23 cellular contexts compared by ENCODE assay signal in the genomic region with DNA sequence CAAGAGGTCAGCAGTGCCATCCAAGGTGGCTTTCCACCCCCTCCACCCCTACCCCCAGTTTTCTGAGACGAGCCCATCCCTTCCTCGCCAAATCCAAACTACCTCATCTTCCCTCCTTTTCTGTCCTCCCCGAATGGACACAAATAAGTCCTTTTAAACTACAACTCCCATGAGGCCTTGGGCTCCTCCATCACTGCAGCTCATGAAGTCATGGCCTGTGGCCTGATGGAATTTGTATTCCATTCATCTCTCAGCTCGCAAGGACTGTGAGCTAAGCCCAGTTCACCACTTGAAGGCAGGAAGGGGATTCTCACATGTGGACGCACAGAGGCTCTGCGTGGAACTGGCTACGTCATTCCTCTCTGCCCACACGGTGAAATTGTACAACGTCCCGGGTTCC. TPM values are rescaled to one million over a fixed set of nuclear protein-coding genes. Genes with fewer than 3 reads are reported as not detected.
DNase-seq lines count a peak whose midpoint lies in the region; ATAC-seq and TF ChIP-seq lines count a peak whose summit lies in the region.
"Had no signal": no experiment of that assay in that cellular context is flagged by ENCODE, and none has a peak within 500 bp of the region (broad histone marks: within the 10 kb centered on the region; RNA-seq: fewer than 3 reads in every experiment).

No MANE protein-coding gene starts in this region.

- no peak overlapping the region for H3K27ac Mint-ChIP-seq in Calu3 (ENCODE audit: unreplicated experiment)
- H3K27ac Mint-ChIP-seq: activated CD4-positive, alpha-beta memory T cell treated with anti-CD3 and anti-CD28 coated beads for 36 hours; activated naive CD8-positive, alpha-beta T cell treated with anti-CD3 and anti-CD28 coated beads, Interleukin-2, amount 10 ng/mL, durations not matched to agents 7 days and 5 days; immature natural killer cell had no signal

- H3K9ac ChIP-seq in HCT116 (ENCODE audit: low read length) (no peak overlapping the region), PC-3 (ENCODE audit: low read length) (no peak overlapping the region)

- H3K4me2 ChIP-seq in HCT116 (ENCODE audit: low read length) (no peak overlapping the region), PC-3 (ENCODE audit: low read length) (no peak overlapping the region)

- no peaks in the 10 kb centered on the region for H3K9me3 Mint-ChIP-seq in Calu3 (ENCODE audit: low read depth, unreplicated experiment)
- H3K9me3 Mint-ChIP-seq: activated CD4-positive, alpha-beta memory T cell treated with anti-CD3 and anti-CD28 coated beads for 36 hours; activated naive CD8-positive, alpha-beta T cell treated with anti-CD3 and anti-CD28 coated beads, Interleukin-2, amount 10 ng/mL, durations not matched to agents 7 days and 5 days; immature natural killer cell had no signal

- no peaks in the 10 kb centered on the region for H3K27me3 Mint-ChIP-seq in Calu3 (ENCODE audit: unreplicated experiment)

- peak; percentile 35 for DNase-seq in DMS 273 (lab: John Stamatoyannopoulos, UW; ENCODE audit: unreplicated experiment)
- DNase-seq in DMS 273 treated with DMSO at 0.1 percent for 48 hours (lab: John Stamatoyannopoulos, UW): no peak
- DNase-seq in HCT116 (ENCODE audit: low read depth, low spot score): no peak
- no peak for DNase-seq in PC-3
- DNase-seq in foreskin keratinocyte: no peak
- no peak for DNase-seq in tibial artery
- DNase-seq in Calu3: no peak
- DNase-seq: activated CD4-positive, alpha-beta memory T cell treated with anti-CD3 and anti-CD28 coated beads for 36 hours; activated effector memory CD4-positive, alpha-beta T cell treated with Interleukin-2 at 50 U/mL for 16 hours; activated naive CD8-positive, alpha-beta T cell treated with anti-CD3 and anti-CD28 coated beads, Interleukin-2, amount 10 ng/mL, durations not matched to agents 7 days and 5 days; heart right ventricle; immature natural killer cell; left ventricle myocardium inferior; NCI-H1105 treated with DMSO at 0.1 percent for 48 hours; NCI-H2081 treated with DMSO at 0.1 percent for 48 hours; NCI-H510A; sigmoid colon; stimulated activated CD4-positive, alpha-beta T cell treated with anti-CD3 and anti-CD28 coated beads, Interleukin-15, amount 100 ng/mL, for 24 hours; stomach had no signal

- TF ChIP-seq CTCF in HCT116 (IDR thresholded peaks at IDR 0.05 in 2 of 3, conservative IDR thresholded peaks at IDR 0.05 in 1 of 3; ENCODE audit: borderline replicate concordance in 1 of 3, insufficient read depth in 1 of 3, low read depth in 2 of 3, low read length in 2 of 3) (no peak), PC-3 (conservative IDR thresholded peaks at IDR 0.05; ENCODE audit: low read depth, low read length) (no peak), foreskin keratinocyte (conservative IDR thresholded peaks at IDR 0.05) (no peak), tibial artery (IDR thresholded peaks at IDR 0.05) (no peak), Calu3 (IDR thresholded peaks at IDR 0.05; ENCODE audit: unreplicated experiment) (no peak)

- POLR2A ChIA-PET in HCT116 (lab: Charles Lee) (interaction anchor here (0.9 kb wide), 1 partner anchor 14 kb away, joined by 3 read pairs; no protein-coding TSS in a partner anchor), PC-3 (lab: Charles Lee; ENCODE audit: unreplicated experiment) (no interaction called here)

- TF ChIP-seq POLR2A in HCT116 (IDR thresholded peaks at IDR 0.05; ENCODE audit: borderline replicate concordance, extremely low read depth, insufficient read depth, insufficient read length): no peak

- H3K36me3 Mint-ChIP-seq in Calu3 (ENCODE audit: insufficient read depth, unreplicated experiment): peaks cover 14% of the 10 kb centered on the region
- H3K36me3 Mint-ChIP-seq: activated CD4-positive, alpha-beta memory T cell treated with anti-CD3 and anti-CD28 coated beads for 36 hours; activated naive CD8-positive, alpha-beta T cell treated with anti-CD3 and anti-CD28 coated beads, Interleukin-2, amount 10 ng/mL, durations not matched to agents 7 days and 5 days; immature natural killer cell had no signal

- H3K4me3 Mint-ChIP-seq in Calu3 (ENCODE audit: low read depth, unreplicated experiment): no peak overlapping the region
- H3K4me3 Mint-ChIP-seq: activated CD4-positive, alpha-beta memory T cell treated with anti-CD3 and anti-CD28 coated beads for 36 hours; activated naive CD8-positive, alpha-beta T cell treated with anti-CD3 and anti-CD28 coated beads, Interleukin-2, amount 10 ng/mL, durations not matched to agents 7 days and 5 days; immature natural killer cell had no signal

- no peaks in the 10 kb centered on the region for H3K79me2 ChIP-seq in HCT116 (ENCODE audit: insufficient read depth, low read length)
- no peaks in the 10 kb centered on the region for H3K79me2 ChIP-seq in PC-3 (ENCODE audit: low read length)

- CTCF ChIA-PET in HCT116 (lab: Charles Lee): no interaction called here
- CTCF ChIA-PET in PC-3 (lab: Charles Lee): no interaction called here
- CTCF ChIA-PET in Calu3 (lab: Charles Lee): no interaction called here

- no peak overlapping the region for H3K27ac ChIP-seq in HCT116 (ENCODE audit: low read depth, low read length)
- H3K27ac ChIP-seq in PC-3 (ENCODE audit: low read length): no peak overlapping the region
- no peak overlapping the region for H3K27ac ChIP-seq in foreskin keratinocyte
- no peak overlapping the region for H3K27ac ChIP-seq in tibial artery
- H3K27ac ChIP-seq: 22Rv1, epithelial cell of prostate, heart right ventricle, left ventricle myocardium inferior, sigmoid colon, stomach had no signal

- intact Hi-C loops in HCT116 (cut with micrococcal nuclease): no loop called here
- intact Hi-C loops in PC-3 (cut with micrococcal nuclease): no loop called here
- intact Hi-C loops in tibial artery (cut with DNase I; ENCODE audit: low total_unique reads): no loop called here
- intact Hi-C loops in Calu3 (cut with micrococcal nuclease; ENCODE audit: unreplicated experiment): no loop called here

- H3K27me3 ChIP-seq in HCT116 (ENCODE audit: insufficient read depth, low read length) (no peaks in the 10 kb centered on the region), PC-3 (ENCODE audit: low read length) (no peaks in the 10 kb centered on the region), foreskin keratinocyte (peaks cover 13% of the 10 kb centered on the region), tibial artery (peaks cover 0 to 42% of the 10 kb centered on the region in 2 donors)
- H3K27me3 ChIP-seq: heart right ventricle had no signal

- H3K9me2 ChIP-seq in HCT116 (ENCODE audit: insufficient read depth) (no peaks in the 10 kb centered on the region), PC-3 (replicated peaks; ENCODE audit: low read length) (no peaks in the 10 kb centered on the region)

- H3K9me3 ChIP-seq in HCT116 (ENCODE audit: control insufficient read depth in 1 of 2, insufficient read depth in 1 of 2, low read depth in 1 of 2, low read length in 2 of 2) (no peaks in the 10 kb centered on the region), PC-3 (ENCODE audit: low read length) (no peaks in the 10 kb centered on the region), tibial artery (no peaks in the 10 kb centered on the region)
- H3K9me3 ChIP-seq: heart right ventricle, left ventricle myocardium inferior, sigmoid colon, stomach had no signal

- H3K4me1 Mint-ChIP-seq in Calu3 (ENCODE audit: low read depth, unreplicated experiment): peaks cover under 1% of the 10 kb centered on the region
- H3K4me1 Mint-ChIP-seq: immature natural killer cell had no signal

- RAD21 ChIA-PET in HCT116 (lab: Charles Lee; ENCODE audit: low non-redundant PET in 1 of 2, low total read pairs in 2 of 2, uncharacterized antibody in 2 of 2, unreplicated experiment in 2 of 2): no interaction called here

- H3F3A ChIP-seq in PC-3 (ENCODE audit: low read length, unreplicated experiment): no peaks in the 10 kb centered on the region

- H4K20me1 ChIP-seq in HCT116 (ENCODE audit: insufficient read depth) (no peaks in the 10 kb centered on the region), PC-3 (ENCODE audit: low read length) (no peaks in the 10 kb centered on the region)

- BruUV-seq in HCT116 (replicated peaks; lab: Mats Ljungman, UMichigan): no TSS peak
- TSS peak; percentile 10 for BruUV-seq in PC-3 (replicated peaks; lab: Mats Ljungman, UMichigan)
- BruUV-seq in Calu3 (replicated peaks; lab: Mats Ljungman, UMichigan): no TSS peak

- peak; percentile 60 for ATAC-seq in HCT116
- ATAC-seq in PC-3: no peak
- ATAC-seq in foreskin keratinocyte: peak; percentile 42
- ATAC-seq in GM18909 (IDR thresholded peaks at IDR 0.05; ENCODE audit: poor library complexity, unreplicated experiment): no peak
- ATAC-seq: heart right ventricle had no signal

- H3K4me1 ChIP-seq in HCT116 (ENCODE audit: control insufficient read depth in 1 of 2, insufficient read depth in 2 of 2, low read length in 2 of 2) (no peaks in the 10 kb centered on the region), PC-3 (ENCODE audit: insufficient read depth, low read length) (no peaks in the 10 kb centered on the region), foreskin keratinocyte (no peaks in the 10 kb centered on the region), tibial artery (no peaks in the 10 kb centered on the region)
- H3K4me1 ChIP-seq: heart right ventricle, left ventricle myocardium inferior, sigmoid colon, stomach had no signal

- H2AFZ ChIP-seq in HCT116 (ENCODE audit: low read depth, low read length, poor library complexity, severe bottlenecking) (no peak overlapping the region), PC-3 (ENCODE audit: low read length) (no peak overlapping the region)

- no peak for TF ChIP-seq RAD21 in HCT116 (IDR thresholded peaks at IDR 0.05; ENCODE audit: low read depth)

- no peak overlapping the region for H3K4me3 ChIP-seq in HCT116 (replicated peaks in 1 of 2; ENCODE audit: low read depth in 1 of 2, low read length in 2 of 2)
- no peak overlapping the region for H3K4me3 ChIP-seq in PC-3 (ENCODE audit: low read length)
- H3K4me3 ChIP-seq in tibial artery: no peak overlapping the region
- H3K4me3 ChIP-seq: heart right ventricle, left ventricle myocardium inferior, sigmoid colon, stomach had no signal

- H3K36me3 ChIP-seq in HCT116 (ENCODE audit: control insufficient read depth in 1 of 2, insufficient read depth in 2 of 2, low read length in 2 of 2): peaks cover 3 to 7% of the 10 kb centered on the region in 2 experiments; a peak in 3 of 4 replicates
- no peaks in the 10 kb centered on the region for H3K36me3 ChIP-seq in PC-3 (ENCODE audit: low read depth, low read length)
- no peaks in the 10 kb centered on the region for H3K36me3 ChIP-seq in tibial artery
- H3K36me3 ChIP-seq: heart right ventricle, left ventricle myocardium inferior, sigmoid colon had no signal

RNA-seq across cellular contexts. Expression of a gene that starts 12.5 kb away (rescaled TPM):
- 15.9 TPM for total RNA-seq in HCT116 (2021; ENCODE audit: unreplicated experiment)
- polyA plus RNA-seq in HCT116 (2012): 25.5 and 27.0 TPM in 2 replicates
- total RNA-seq in PC-3 (2014; rRNA removed): 8.1 and 10.9 TPM in 2 replicates
- 0.11 and 0.17 TPM in 2 replicates for total RNA-seq in foreskin keratinocyte
- polyA plus RNA-seq in foreskin keratinocyte: 0.04 and 0.06 TPM in 2 replicates
- total RNA-seq in Calu3 (2022): 34.6 and 43.2 TPM in 2 replicates
- total RNA-seq: activated CD4-positive, alpha-beta memory T cell treated with anti-CD3 and anti-CD28 coated beads for 36 hours; activated naive CD8-positive, alpha-beta T cell treated with anti-CD3 and anti-CD28 coated beads, Interleukin-2, amount 10 ng/mL, durations not matched to agents 7 days and 5 days; T-helper 2 cell treated with Interferon-gamma antibody and Interleukin-4, amounts not matched to agents 100 ng/mL and 5 ng/mL, for 36 hours had no signal
- polyA plus RNA-seq: immature natural killer cell had no signal

RNA-seq across cellular contexts. Expression of a gene that starts 16.7 kb away (rescaled TPM):
- total RNA-seq in HCT116 (2021; ENCODE audit: unreplicated experiment) (2.3 TPM), PC-3 (2014; rRNA removed) (0.40 and 2.5 TPM in 2 replicates), foreskin keratinocyte (0.32 and 0.34 TPM in 2 replicates), Calu3 (2022) (0.54 and 0.71 TPM in 2 replicates)
- polyA plus RNA-seq in HCT116 (2012): 0.75 and 1.8 TPM in 2 replicates
- 0.13 and 0.24 TPM in 2 replicates for polyA plus RNA-seq in foreskin keratinocyte
- total RNA-seq: left ventricle myocardium inferior; T-helper 2 cell treated with Interferon-gamma antibody and Interleukin-4, amounts not matched to agents 100 ng/mL and 5 ng/mL, for 36 hours had no signal

RNA-seq across cellular contexts. Expression of a gene that starts 30.4 kb away (rescaled TPM):
- total RNA-seq in HCT116 (2021; ENCODE audit: unreplicated experiment): 52.8 TPM
- polyA plus RNA-seq in HCT116 (2012): 34.3 and 47.5 TPM in 2 replicates
- total RNA-seq in PC-3 (2014; rRNA removed): 30.0 and 45.7 TPM in 2 replicates
- total RNA-seq in foreskin keratinocyte: 7.3 and 9.1 TPM in 2 replicates
- polyA plus RNA-seq in foreskin keratinocyte: 10.2 and 11.4 TPM in 2 replicates
- 10.3 and 13.1 TPM in 2 replicates for total RNA-seq in Calu3 (2022)
- total RNA-seq: activated CD4-positive, alpha-beta memory T cell treated with anti-CD3 and anti-CD28 coated beads for 36 hours; sigmoid colon had no signal
- polyA plus RNA-seq: immature natural killer cell had no signal

RNA-seq across cellular contexts. Expression of a gene that starts 31.8 kb away (rescaled TPM):
- total RNA-seq in HCT116 (2021; ENCODE audit: unreplicated experiment) (10.6 TPM), PC-3 (2014; rRNA removed) (11.1 and 11.8 TPM in 2 replicates), foreskin keratinocyte (1.2 and 1.7 TPM in 2 replicates), Calu3 (2022) (14.3 and 14.7 TPM in 2 replicates)
- 6.4 and 7.6 TPM in 2 replicates for polyA plus RNA-seq in HCT116 (2012)
- polyA plus RNA-seq in foreskin keratinocyte: 2.2 and 2.9 TPM in 2 replicates

RNA-seq across cellular contexts. Expression of a gene that starts 39.3 kb away (rescaled TPM):
- total RNA-seq in HCT116 (2021; ENCODE audit: unreplicated experiment) (42.1 TPM), PC-3 (2014; rRNA removed) (32.4 and 40.1 TPM in 2 replicates), foreskin keratinocyte (5.3 and 5.4 TPM in 2 replicates), Calu3 (2022) (1.3 and 2.5 TPM in 2 replicates)
- polyA plus RNA-seq in HCT116 (2012): 38.5 and 43.5 TPM in 2 replicates
- polyA plus RNA-seq in foreskin keratinocyte: 8.9 and 9.1 TPM in 2 replicates
- total RNA-seq: activated CD4-positive, alpha-beta memory T cell treated with anti-CD3 and anti-CD28 coated beads for 36 hours; activated naive CD8-positive, alpha-beta T cell treated with anti-CD3 and anti-CD28 coated beads, Interleukin-2, amount 10 ng/mL, durations not matched to agents 7 days and 5 days; sigmoid colon; stomach; T-helper 2 cell treated with Interferon-gamma antibody and Interleukin-4, amounts not matched to agents 100 ng/mL and 5 ng/mL, for 36 hours had no signal

Comparison
In these comparisons a context has a peak if more than half of its experiments do, and no peak if none do; other contexts are left out.
1. ATAC-seq: peak in HCT116 (single experiment) and foreskin keratinocyte (single experiment); none in PC-3 (single experiment) and GM18909 (single experiment).